In the genomic region with DNA sequence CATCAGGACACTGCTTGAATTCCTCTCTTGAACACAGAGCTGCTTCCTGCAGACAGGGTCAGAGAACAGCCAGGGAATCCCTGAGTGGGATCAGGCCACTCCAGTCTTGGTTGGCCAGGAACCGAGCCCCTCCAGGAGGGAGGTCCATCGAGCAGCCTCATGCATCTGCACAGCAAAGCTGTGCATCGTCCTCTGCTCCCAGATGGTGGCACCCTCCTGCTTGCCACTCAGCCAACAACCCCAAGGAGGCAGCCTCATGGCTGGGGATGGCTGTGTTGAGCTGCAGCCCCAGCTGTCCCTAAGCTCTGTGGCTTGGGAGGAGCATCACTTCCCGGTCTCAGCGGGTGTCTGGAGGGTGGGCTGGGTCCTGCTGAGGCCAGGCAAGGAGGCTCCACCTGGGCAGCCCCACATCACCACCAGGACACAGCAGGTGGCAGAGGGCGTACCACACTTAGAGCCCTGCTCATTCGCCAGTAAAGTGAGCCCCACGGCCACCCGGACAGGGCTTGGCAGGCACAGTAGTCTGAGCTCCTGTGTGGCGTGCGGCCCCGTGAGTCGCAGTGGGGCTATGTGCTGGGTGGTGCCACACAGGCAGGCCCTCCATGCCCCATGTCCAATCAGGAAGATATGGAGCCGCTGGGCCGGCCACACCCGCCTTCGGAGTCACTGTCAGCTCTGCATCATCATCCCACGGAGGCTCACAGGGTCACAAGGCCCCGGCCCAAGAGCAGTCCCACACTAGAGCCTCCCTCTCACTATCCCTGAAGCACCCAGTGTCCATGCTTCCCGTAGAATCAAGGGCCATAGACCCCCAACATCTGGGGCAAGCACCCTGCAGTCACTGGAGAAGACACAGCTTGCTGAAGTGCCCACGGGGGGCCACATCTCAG, we compare ENCODE assay signal across 7 cellular contexts. TPM values are rescaled to one million over a fixed set of nuclear protein-coding genes. Genes with fewer than 3 reads are reported as not detected.
DNase-seq lines count a peak whose midpoint lies in the region; ATAC-seq and TF ChIP-seq lines count a peak whose summit lies in the region.

No MANE protein-coding gene starts in this region.

- H3K9me3 Mint-ChIP-seq in central memory CD8-positive, alpha-beta T cell = no peaks in the 10 kb centered on the region

- H3K36me3 Mint-ChIP-seq in central memory CD8-positive, alpha-beta T cell (ENCODE audit: insufficient read depth) = peaks cover 36% of the 10 kb centered on the region

- no peak for DNase-seq in GM10248 (ENCODE audit: extremely low spot score)
- peak; percentile 59 for DNase-seq in LoVo (ENCODE audit: low spot score)
- DNase-seq in central memory CD8-positive, alpha-beta T cell (ENCODE audit: low spot score in 2 of 2) = peak in 1 of 2 donors; percentile 8
- DNase-seq in mesenteric fat pad (ENCODE audit: low spot score) = peak; percentile 80
- no peak for DNase-seq in occipital lobe (lab: John Stamatoyannopoulos, UW)

- peak overlapping the region; percentile 41 for H3K27ac Mint-ChIP-seq in central memory CD8-positive, alpha-beta T cell (ENCODE audit: low read depth)

- no peaks in the 10 kb centered on the region for H3K27me3 Mint-ChIP-seq in central memory CD8-positive, alpha-beta T cell

- CTCF ChIA-PET in GM10248 (lab: Yijun Ruan, JAX) = interaction anchor here (1.0 to 3.1 kb wide), 7 partner anchors 9 to 25 kb away, joined by 3 to 15 read pairs (median 3); a partner anchor contains a TSS

- H3K4me1 Mint-ChIP-seq in central memory CD8-positive, alpha-beta T cell = peaks cover 82% of the 10 kb centered on the region

- peak; percentile 53 for TF ChIP-seq CTCF in GM10248 (IDR thresholded peaks at IDR 0.05; ENCODE audit: control extremely low read depth, extremely low read depth, low read depth, missing control alignments)

- ATAC-seq in central memory CD8-positive, alpha-beta T cell (replicated peaks; ENCODE audit: extremely low read depth, poor library complexity, severe bottlenecking) = no peak
- ATAC-seq in GM19023 (IDR thresholded peaks at IDR 0.05; ENCODE audit: unreplicated experiment) (no peak), GM19324 (IDR thresholded peaks at IDR 0.05; ENCODE audit: low FRiP score, unreplicated experiment) (no peak)

- POLR2A ChIA-PET in GM10248 (lab: Yijun Ruan, JAX) = interaction anchor here (1.2 kb wide), 1 partner anchor 9 kb away, joined by 4 read pairs; no protein-coding TSS in a partner anchor

- H3K4me3 Mint-ChIP-seq in central memory CD8-positive, alpha-beta T cell = peak overlapping the region; percentile 44

RNA-seq across cellular contexts. Expression of a gene that starts 11.9 kb away (rescaled TPM):
- total RNA-seq in mesenteric fat pad (45.7 TPM), occipital lobe (129 TPM)

Comparison
In these comparisons a context has a peak if more than half of its experiments do, and no peak if none do; other contexts are left out.
1. DNase-seq: peak in LoVo (single experiment) and mesenteric fat pad (single experiment); none in GM10248 (single experiment) and occipital lobe (single experiment).